ENCODE assay signal across 9 cellular contexts in genomic region chr16:1350691-1351090, GRCh38.
DNase-seq lines count a peak whose midpoint lies in the region; ATAC-seq and TF ChIP-seq lines count a peak whose summit lies in the region.
"Had no signal": no experiment of that assay in that cellular context is flagged by ENCODE, and none has a peak within 500 bp of the region (broad histone marks: within the 10 kb centered on the region; RNA-seq: fewer than 3 reads in every experiment).

No MANE protein-coding gene starts in this region.

- no peak for TF ChIP-seq CTCF in GM12864 (IDR thresholded peaks at IDR 0.05; ENCODE audit: low read depth, low read length, missing control alignments)
- no peak for TF ChIP-seq CTCF in fibroblast of pulmonary artery (IDR thresholded peaks at IDR 0.05; ENCODE audit: low read length, missing control alignments)
- no peak for TF ChIP-seq CTCF in retinal pigment epithelial cell (conservative IDR thresholded peaks at IDR 0.05; ENCODE audit: low read depth, low read length)

- H3K4me3 ChIP-seq in GM12864 (ENCODE audit: low read depth, low read length) (peak overlapping the region; percentile 84), SK-N-MC (peak overlapping the region; percentile 98), fibroblast of pulmonary artery (replicated peaks; ENCODE audit: low read depth, low read length) (peak overlapping the region; percentile 89), retinal pigment epithelial cell (ENCODE audit: low read length) (peak overlapping the region; percentile 87)

- no peaks in the 10 kb centered on the region for H3K36me3 ChIP-seq in SK-N-MC (ENCODE audit: insufficient read depth, low read length)

- H3K9ac ChIP-seq in SK-N-MC (ENCODE audit: insufficient read length), result peak overlapping the region; percentile 81

- DNase-seq in GM12864 (ENCODE audit: low read depth) (no peak), SK-N-MC (ENCODE audit: low read depth, low spot score) (no peak), fibroblast of pulmonary artery (ENCODE audit: low read depth) (no peak), retinal pigment epithelial cell (ENCODE audit: low read depth) (no peak), putamen (ENCODE audit: low spot score) (no peak)
- DNase-seq in activated effector memory CD4-positive, alpha-beta T cell treated with anti-CD3 and anti-CD28 coated beads, Interleukin-2, amount 50 U/mL, for 16 hours, result no peak
- DNase-seq: NCI-H345 had no signal

- no peaks in the 10 kb centered on the region for H3K9me3 ChIP-seq in SK-N-MC (ENCODE audit: low read depth, low read length)

- no peak overlapping the region for H3K27ac ChIP-seq in SK-N-MC

- no peak for ATAC-seq in HG03108 (IDR thresholded peaks at IDR 0.05; ENCODE audit: unreplicated experiment)
- no peak for ATAC-seq in HG03439 (IDR thresholded peaks at IDR 0.05; ENCODE audit: unreplicated experiment)
